24 cellular contexts compared by ENCODE assay signal in the genomic region with DNA sequence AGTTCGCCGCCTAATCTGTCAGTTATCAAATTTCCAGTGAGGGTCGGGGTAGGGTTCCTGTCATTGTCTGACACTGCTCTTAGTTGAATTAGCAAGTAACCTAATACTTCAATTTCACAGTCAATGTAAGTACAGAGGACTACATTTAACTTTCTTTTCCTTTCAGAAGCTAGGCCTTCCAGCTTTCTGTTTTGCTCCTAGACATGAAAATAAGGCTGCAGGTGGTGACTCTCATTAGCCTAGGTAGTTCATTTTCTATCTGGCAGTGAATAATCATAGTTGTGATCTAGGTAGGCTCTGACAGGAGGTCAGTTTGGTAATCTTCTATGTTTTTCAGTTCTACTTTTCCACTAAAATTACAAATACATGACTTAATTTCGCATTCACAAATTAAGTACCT.
"Had no signal": no experiment of that assay in that cellular context is flagged by ENCODE, and none has a peak within 500 bp of the region (broad histone marks: within the 10 kb centered on the region; RNA-seq: fewer than 3 reads in every experiment).

No MANE protein-coding gene starts in this region.

- H3K4me3 ChIP-seq: adrenal gland, K562, SJSA1 had no signal

- H3K27me3 ChIP-seq: adrenal gland, SJSA1 had no signal

- H3K27ac ChIP-seq: adrenal gland, SJSA1 had no signal

- H3K4me1 ChIP-seq: adrenal gland, SJSA1 had no signal

- H3K36me3 ChIP-seq: adrenal gland, SJSA1 had no signal

- ATAC-seq: activated CD8-positive, alpha-beta T cell treated with anti-CD3 and anti-CD28 coated beads, Interleukin-2, amount 10 ng/mL, durations not matched to agents 7 days and 5 days; K562; PC-3; WTC11 had no signal

- H3K9me3 ChIP-seq: adrenal gland, SJSA1 had no signal

- DNase-seq: activated CD4-positive, alpha-beta T cell treated with anti-CD3 and anti-CD28 coated beads for 48 hours; activated CD4-positive, alpha-beta T cell treated with anti-CD3 and anti-CD28 coated beads, Interleukin-2, amount 50 U/mL, for 4 hours; activated CD4-positive, CD25-positive, alpha-beta regulatory T cell treated with anti-CD3 and anti-CD28 coated beads, Interleukin-2, amount 50 U/mL, for 72 hours; activated CD8-positive, alpha-beta memory T cell treated with anti-CD3 and anti-CD28 coated beads, Interleukin-2, amount 50 U/mL, for 48 hours; activated CD8-positive, alpha-beta T cell treated with anti-CD3 and anti-CD28 coated beads, Interleukin-2, amount 10 ng/mL, durations not matched to agents 7 days and 5 days; activated naive CD4-positive, alpha-beta T cell treated with anti-CD3 and anti-CD28 coated beads, Interleukin-2, amount 50 U/mL, for 16 hours; activated naive CD8-positive, alpha-beta T cell treated with anti-CD3 and anti-CD28 coated beads, Interleukin-2, amount 10 ng/mL, durations not matched to agents 7 days and 5 days; activated T-cell treated with anti-CD3 and anti-CD28 coated beads, Interleukin-2, amount 50 U/mL, for 1 hour; adrenal gland; anterior cingulate cortex; cerebellar nuclear complex; Kasumi-1; NCI-H1048; NCI-H1694; NCI-H2029 treated with DMSO at 0.1 percent for 48 hours; NCI-H446; NCI-H524; NCI-H82; PC-3; SHP77; T-helper 9 cell had no signal
